In genomic region chr10:111113238-111113960, GRCh38 we compare ENCODE assay signal across 19 cellular contexts. TPM values are rescaled to one million over a fixed set of nuclear protein-coding genes. Genes with fewer than 3 reads are reported as not detected.
DNase-seq lines count a peak whose midpoint lies in the region; ATAC-seq, FAIRE-seq and TF ChIP-seq lines count a peak whose summit lies in the region.
"Had no signal": no experiment of that assay in that cellular context is flagged by ENCODE, and none has a peak within 500 bp of the region (broad histone marks: within the 10 kb centered on the region; RNA-seq: fewer than 3 reads in every experiment).

No MANE protein-coding gene starts in this region.

- H3K4me3 ChIP-seq in bronchial epithelial cell (ENCODE audit: low read depth, low read length) (no peak overlapping the region), right lobe of liver (no peak overlapping the region)
- H3K4me3 ChIP-seq: BLaER1 had no signal

- no peak for TF ChIP-seq POLR2A in right lobe of liver (IDR thresholded peaks at IDR 0.05)

- H3K36me3 ChIP-seq in bronchial epithelial cell (ENCODE audit: control insufficient read depth, insufficient read depth, low read length) (no peaks in the 10 kb centered on the region), right lobe of liver (no peaks in the 10 kb centered on the region)
- H3K36me3 ChIP-seq: BLaER1 had no signal

- H3K4me1 Mint-ChIP-seq in type B pancreatic cell (ENCODE audit: unreplicated experiment): no peaks in the 10 kb centered on the region

- no peak overlapping the region for H3K27ac Mint-ChIP-seq in type B pancreatic cell
- H3K27ac Mint-ChIP-seq: CD14-positive monocyte, H9 had no signal

- peak; percentile 80 for FAIRE-seq in bronchial epithelial cell (lab: Jason Lieb, UNC)
- FAIRE-seq: GM12892, H1 had no signal

- no peak for TF ChIP-seq CTCF in bronchial epithelial cell (IDR thresholded peaks at IDR 0.05; ENCODE audit: insufficient read depth, low read length, severe bottlenecking)
- TF ChIP-seq CTCF in type B pancreatic cell (conservative IDR thresholded peaks at IDR 0.05): no peak
- no peak for TF ChIP-seq CTCF in right lobe of liver (IDR thresholded peaks at IDR 0.05)

- 100% methylated on average over 3 of the region's 8 CpGs for WGBS in right lobe of liver (ENCODE audit: insufficient coverage, low coverage, low lambda C conversion rate, missing lambda C conversion rate)

- H3K36me3 Mint-ChIP-seq in type B pancreatic cell: no peaks in the 10 kb centered on the region
- H3K36me3 Mint-ChIP-seq: CD14-positive monocyte; CD4-positive, alpha-beta memory T cell had no signal

- H3K4me3 Mint-ChIP-seq in type B pancreatic cell: no peak overlapping the region
- H3K4me3 Mint-ChIP-seq: CD14-positive monocyte; CD4-positive, alpha-beta memory T cell; H9 had no signal

- H3K27me3 Mint-ChIP-seq in type B pancreatic cell: no peaks in the 10 kb centered on the region

- ATAC-seq in right lobe of liver: no peak
- no peak for ATAC-seq in GM21737 (IDR thresholded peaks at IDR 0.05; ENCODE audit: unreplicated experiment)

- H3K4me1 ChIP-seq in right lobe of liver: no peaks in the 10 kb centered on the region
- H3K4me1 ChIP-seq: BLaER1 had no signal

- peak; percentile 38 for DNase-seq in activated CD8-positive, alpha-beta memory T cell treated with anti-CD3 and anti-CD28 coated beads for 24 hours
- DNase-seq in activated CD8-positive, alpha-beta memory T cell treated with anti-CD3 and anti-CD28 coated beads, Interleukin-2, amount 50 U/mL, for 4 hours: no peak
- DNase-seq in bronchial epithelial cell (ENCODE audit: low read depth): no peak
- DNase-seq in islet precursor cell: peak; percentile 22
- DNase-seq in type B pancreatic cell (ENCODE audit: extremely low spot score, unreplicated experiment): peak; percentile 51
- no peak for DNase-seq in right lobe of liver
- no peak for DNase-seq in 8988T
- DNase-seq: CD4-positive, alpha-beta memory T cell; DMS153; DMS79 had no signal

- H3K27me3 ChIP-seq in bronchial epithelial cell (ENCODE audit: control insufficient read depth, insufficient read depth, low read length) (no peaks in the 10 kb centered on the region), right lobe of liver (no peaks in the 10 kb centered on the region)
- H3K27me3 ChIP-seq: BLaER1 had no signal

- no peaks in the 10 kb centered on the region for H3K9me3 ChIP-seq in right lobe of liver
- H3K9me3 ChIP-seq: BLaER1 had no signal

- H3K27ac ChIP-seq in right lobe of liver: no peak overlapping the region
- H3K27ac ChIP-seq: 22Rv1, BLaER1 had no signal

- H3K9me3 Mint-ChIP-seq in type B pancreatic cell: no peaks in the 10 kb centered on the region
- H3K9me3 Mint-ChIP-seq: CD14-positive monocyte, H9 had no signal

- intact Hi-C loops in right lobe of liver (cut with DNase I): no loop called here

RNA-seq across cellular contexts. Expression of gene ADRA2A, which starts 36.6 kb away (rescaled TPM):
- total RNA-seq in bronchial epithelial cell (not detected in 2 replicates), type B pancreatic cell (ENCODE audit: low replicate concordance) (16.1 and 19.3 TPM in 2 replicates), right lobe of liver (under 1 TPM; 0.22 to 0.99 (median 0.51) TPM)
- total RNA-seq: A673; CD4-positive, alpha-beta memory T cell; Daoy had no signal

Comparison
In these comparisons a context has a peak if more than half of its experiments do, and no peak if none do; other contexts are left out.
1. DNase-seq: peak in activated CD8-positive, alpha-beta memory T cell treated with anti-CD3 and anti-CD28 coated beads for 24 hours (single experiment), islet precursor cell (single experiment) and type B pancreatic cell (single experiment); none in activated CD8-positive, alpha-beta memory T cell treated with anti-CD3 and anti-CD28 coated beads, Interleukin-2, amount 50 U/mL, for 4 hours (single experiment), bronchial epithelial cell (single experiment), right lobe of liver (0 of 3) and 8988T (single experiment).